Comparison of ENCODE assay signal across 8 cellular contexts in genomic region chr1:27357281-27358037, GRCh38. TPM values are rescaled to one million over a fixed set of nuclear protein-coding genes. Genes with fewer than 3 reads are reported as not detected.
DNase-seq lines count a peak whose midpoint lies in the region; ATAC-seq and TF ChIP-seq lines count a peak whose summit lies in the region.

No MANE protein-coding gene starts in this region.

- peak overlapping the region; percentile 56 for H3K4me2 ChIP-seq in parathyroid adenoma (ENCODE audit: low read length)

- H3K27ac Mint-ChIP-seq in glutamatergic neuron (ENCODE audit: unreplicated experiment), result no peak overlapping the region

- H3K36me3 Mint-ChIP-seq in glutamatergic neuron (ENCODE audit: unreplicated experiment), result no peaks in the 10 kb centered on the region

- H3K79me2 ChIP-seq in parathyroid adenoma, result no peaks in the 10 kb centered on the region

- H3K27ac ChIP-seq in SJSA1 (no peak overlapping the region), parathyroid adenoma (no peak overlapping the region), upper lobe of right lung (no peak overlapping the region)

- no peak overlapping the region for H3K4me3 Mint-ChIP-seq in glutamatergic neuron (ENCODE audit: unreplicated experiment)

- H3K9me3 ChIP-seq in SJSA1 (replicated peaks) (no peaks in the 10 kb centered on the region), parathyroid adenoma (ENCODE audit: control insufficient read depth, low read length) (no peaks in the 10 kb centered on the region), upper lobe of right lung (no peaks in the 10 kb centered on the region)

- H3K9me3 Mint-ChIP-seq in glutamatergic neuron (ENCODE audit: unreplicated experiment), result peaks cover 7% of the 10 kb centered on the region

- DNase-seq in EH (ENCODE audit: low read depth), result peak; percentile 52
- DNase-seq in HK-2 (ENCODE audit: unreplicated experiment), result peak; percentile 55
- DNase-seq in SJSA1 (ENCODE audit: low read depth in 1 of 2, low spot score in 2 of 2), result peak; percentile 45 to 65
- peak; percentile 75 for DNase-seq in activated gamma-delta T cell treated with anti-CD3 and anti-CD28 coated beads, Interleukin-2, amount 50 U/mL, for 16 hours (ENCODE audit: low read depth)
- peak; percentile 83 for DNase-seq in glutamatergic neuron
- peak; percentile 89 for DNase-seq in upper lobe of right lung

- no peaks in the 10 kb centered on the region for H3K27me3 ChIP-seq in SJSA1 (replicated peaks)
- no peaks in the 10 kb centered on the region for H3K27me3 ChIP-seq in parathyroid adenoma (ENCODE audit: control insufficient read depth, insufficient read depth, low read length)
- no peaks in the 10 kb centered on the region for H3K27me3 ChIP-seq in upper lobe of right lung

- no peak overlapping the region for H3K9ac ChIP-seq in parathyroid adenoma

- peaks cover 49% of the 10 kb centered on the region for H3K36me3 ChIP-seq in SJSA1
- H3K36me3 ChIP-seq in parathyroid adenoma (ENCODE audit: control insufficient read depth, insufficient read depth, low read length), result no peaks in the 10 kb centered on the region
- H3K36me3 ChIP-seq in upper lobe of right lung, result peaks cover 91% of the 10 kb centered on the region

- H3K27me3 Mint-ChIP-seq in glutamatergic neuron (ENCODE audit: unreplicated experiment), result peaks cover 9% of the 10 kb centered on the region

- ATAC-seq in upper lobe of right lung (peak; percentile 85), HG02870 (IDR thresholded peaks at IDR 0.05; ENCODE audit: unreplicated experiment) (no peak)

- TF ChIP-seq CTCF in glutamatergic neuron (IDR thresholded peaks at IDR 0.05; ENCODE audit: partially characterized antibody, unreplicated experiment) (peak; percentile 100), parathyroid adenoma (IDR thresholded peaks at IDR 0.05) (peak; percentile 58), upper lobe of right lung (IDR thresholded peaks at IDR 0.05) (peak; percentile 100)

- peaks cover 4% of the 10 kb centered on the region for H3K4me1 Mint-ChIP-seq in glutamatergic neuron (ENCODE audit: low read depth, unreplicated experiment)

- intact Hi-C loops in upper lobe of right lung (cut with DNase I), result no loop called here

- no peak overlapping the region for H3K4me3 ChIP-seq in SJSA1
- H3K4me3 ChIP-seq in parathyroid adenoma (ENCODE audit: low read depth, low read length), result peak overlapping the region; percentile 34
- no peak overlapping the region for H3K4me3 ChIP-seq in upper lobe of right lung

- no peaks in the 10 kb centered on the region for H3K4me1 ChIP-seq in SJSA1 (replicated peaks)
- H3K4me1 ChIP-seq in parathyroid adenoma, result no peaks in the 10 kb centered on the region
- H3K4me1 ChIP-seq in upper lobe of right lung, result no peaks in the 10 kb centered on the region

- no peak overlapping the region for H2AFZ ChIP-seq in parathyroid adenoma

RNA-seq across cellular contexts. Expression of gene MAP3K6, which starts 9.3 kb away (rescaled TPM):
- total RNA-seq in SJSA1 (2014; rRNA removed; shearing (Covaris generic)), result 14.6 and 16.6 TPM in 2 replicates
- total RNA-seq in glutamatergic neuron (ENCODE audit: unreplicated experiment), result 10.0 TPM
- 144 TPM for total RNA-seq in upper lobe of right lung

RNA-seq across cellular contexts. Expression of gene SYTL1, which starts 15.6 kb away (rescaled TPM):
- total RNA-seq in SJSA1 (2014; rRNA removed; shearing (Covaris generic)), result 0.22 and 1.1 TPM in 2 replicates
- total RNA-seq in glutamatergic neuron (ENCODE audit: unreplicated experiment), result 3.2 TPM
- 30.6 TPM for total RNA-seq in upper lobe of right lung

RNA-seq across cellular contexts. Expression of gene FCN3, which starts 17.2 kb away (rescaled TPM):
- total RNA-seq in SJSA1 (2014; rRNA removed; shearing (Covaris generic)), result not detected in 2 replicates
- not detected for total RNA-seq in glutamatergic neuron (ENCODE audit: unreplicated experiment)
- total RNA-seq in upper lobe of right lung, result 826 TPM

RNA-seq across cellular contexts. Expression of gene CD164L2, which starts 25.7 kb away (rescaled TPM):
- total RNA-seq in SJSA1 (2014; rRNA removed; shearing (Covaris generic)), result not detected in 2 replicates
- total RNA-seq in glutamatergic neuron (ENCODE audit: unreplicated experiment) (not detected), upper lobe of right lung (1.2 TPM)

RNA-seq across cellular contexts. Expression of gene GPR3, which starts 35.0 kb away (rescaled TPM):
- total RNA-seq in SJSA1 (2014; rRNA removed; shearing (Covaris generic)), result 0.38 and 1.4 TPM in 2 replicates
- total RNA-seq in glutamatergic neuron (ENCODE audit: unreplicated experiment) (1.5 TPM), upper lobe of right lung (0.90 TPM)

Comparison
In these comparisons a context has a peak if more than half of its experiments do, and no peak if none do; other contexts are left out.
1. RNA of gene FCN3, which starts 17.2 kb away (total RNA-seq): 826 TPM in upper lobe of right lung (single experiment); not detected in SJSA1 and not detected in glutamatergic neuron (single experiment); every median in the first group is over 100 times any median in the second.
2. Peak in every context shown above with its lines, with median percentiles within 50 percentile points of each other: DNase-seq and CTCF ChIP-seq.